ENCODE assay signal across 2 cellular contexts in genomic region chr6:13339863-13340635, GRCh38.
TF ChIP-seq lines count a peak whose summit lies in the region.

No MANE protein-coding gene starts in this region.

TF ChIP-seq in IMR-90, 13 proteins besides CTCF, POLR2A, EP300 and RAD21:
- TF ChIP-seq RFX5 (IDR thresholded peaks at IDR 0.05; ENCODE audit: low read depth, low read length) (no peak), NFE2L2 (IDR thresholded peaks at IDR 0.05; ENCODE audit: low read depth, low read length) (no peak), MAFK (IDR thresholded peaks at IDR 0.05; ENCODE audit: low read depth, low read length) (no peak), RCOR1 (IDR thresholded peaks at IDR 0.05; ENCODE audit: insufficient replicate concordance, low read length) (no peak), BHLHE40 (IDR thresholded peaks at IDR 0.05; ENCODE audit: low read depth, low read length) (no peak), MXI1 (IDR thresholded peaks at IDR 0.05; ENCODE audit: borderline replicate concordance, low read depth, low read length) (no peak), FOS (IDR thresholded peaks at IDR 0.05; ENCODE audit: low read depth, low read length) (no peak), CEBPB (IDR thresholded peaks at IDR 0.05; ENCODE audit: low read depth, low read length) (no peak)
- TF ChIP-seq, protein P1, sequence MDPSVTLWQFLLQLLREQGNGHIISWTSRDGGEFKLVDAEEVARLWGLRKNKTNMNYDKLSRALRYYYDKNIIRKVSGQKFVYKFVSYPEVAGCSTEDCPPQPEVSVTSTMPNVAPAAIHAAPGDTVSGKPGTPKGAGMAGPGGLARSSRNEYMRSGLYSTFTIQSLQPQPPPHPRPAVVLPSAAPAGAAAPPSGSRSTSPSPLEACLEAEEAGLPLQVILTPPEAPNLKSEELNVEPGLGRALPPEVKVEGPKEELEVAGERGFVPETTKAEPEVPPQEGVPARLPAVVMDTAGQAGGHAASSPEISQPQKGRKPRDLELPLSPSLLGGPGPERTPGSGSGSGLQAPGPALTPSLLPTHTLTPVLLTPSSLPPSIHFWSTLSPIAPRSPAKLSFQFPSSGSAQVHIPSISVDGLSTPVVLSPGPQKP (IDR thresholded peaks at IDR 0.05; ENCODE audit: borderline replicate concordance, low read depth, low read length), result no peak
- TF ChIP-seq, protein P2, sequence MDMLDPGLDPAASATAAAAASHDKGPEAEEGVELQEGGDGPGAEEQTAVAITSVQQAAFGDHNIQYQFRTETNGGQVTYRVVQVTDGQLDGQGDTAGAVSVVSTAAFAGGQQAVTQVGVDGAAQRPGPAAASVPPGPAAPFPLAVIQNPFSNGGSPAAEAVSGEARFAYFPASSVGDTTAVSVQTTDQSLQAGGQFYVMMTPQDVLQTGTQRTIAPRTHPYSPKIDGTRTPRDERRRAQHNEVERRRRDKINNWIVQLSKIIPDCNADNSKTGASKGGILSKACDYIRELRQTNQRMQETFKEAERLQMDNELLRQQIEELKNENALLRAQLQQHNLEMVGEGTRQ (IDR thresholded peaks at IDR 0.05; ENCODE audit: low read depth, low read length), result no peak

TF ChIP-seq in GM12878, 131 proteins besides CTCF, POLR2A, EP300 and RAD21:
- TF ChIP-seq ZBED1 (IDR thresholded peaks at IDR 0.05; ENCODE audit: borderline replicate concordance) (no peak), DPF2 (IDR thresholded peaks at IDR 0.05) (no peak), RB1 (IDR thresholded peaks at IDR 0.05; ENCODE audit: borderline replicate concordance) (no peak), MYB (IDR thresholded peaks at IDR 0.05; ENCODE audit: borderline replicate concordance, low read depth, low read length) (no peak), PAX5 (IDR thresholded peaks at IDR 0.05; ENCODE audit: borderline replicate concordance, low read depth, low read length) (no peak), MAX (IDR thresholded peaks at IDR 0.05; ENCODE audit: low read depth, low read length) (no peak), RBBP5 (conservative IDR thresholded peaks at IDR 0.05) (no peak), POU2F2 (IDR thresholded peaks at IDR 0.05; ENCODE audit: borderline replicate concordance, low read depth, low read length) (no peak), SP1 (IDR thresholded peaks at IDR 0.05; ENCODE audit: low read depth, low read length) (no peak), SIX5 (IDR thresholded peaks at IDR 0.05; ENCODE audit: low read depth, low read length, severe bottlenecking) (no peak), NR2F1 (conservative IDR thresholded peaks at IDR 0.05) (no peak)
- TF ChIP-seq, protein P3, sequence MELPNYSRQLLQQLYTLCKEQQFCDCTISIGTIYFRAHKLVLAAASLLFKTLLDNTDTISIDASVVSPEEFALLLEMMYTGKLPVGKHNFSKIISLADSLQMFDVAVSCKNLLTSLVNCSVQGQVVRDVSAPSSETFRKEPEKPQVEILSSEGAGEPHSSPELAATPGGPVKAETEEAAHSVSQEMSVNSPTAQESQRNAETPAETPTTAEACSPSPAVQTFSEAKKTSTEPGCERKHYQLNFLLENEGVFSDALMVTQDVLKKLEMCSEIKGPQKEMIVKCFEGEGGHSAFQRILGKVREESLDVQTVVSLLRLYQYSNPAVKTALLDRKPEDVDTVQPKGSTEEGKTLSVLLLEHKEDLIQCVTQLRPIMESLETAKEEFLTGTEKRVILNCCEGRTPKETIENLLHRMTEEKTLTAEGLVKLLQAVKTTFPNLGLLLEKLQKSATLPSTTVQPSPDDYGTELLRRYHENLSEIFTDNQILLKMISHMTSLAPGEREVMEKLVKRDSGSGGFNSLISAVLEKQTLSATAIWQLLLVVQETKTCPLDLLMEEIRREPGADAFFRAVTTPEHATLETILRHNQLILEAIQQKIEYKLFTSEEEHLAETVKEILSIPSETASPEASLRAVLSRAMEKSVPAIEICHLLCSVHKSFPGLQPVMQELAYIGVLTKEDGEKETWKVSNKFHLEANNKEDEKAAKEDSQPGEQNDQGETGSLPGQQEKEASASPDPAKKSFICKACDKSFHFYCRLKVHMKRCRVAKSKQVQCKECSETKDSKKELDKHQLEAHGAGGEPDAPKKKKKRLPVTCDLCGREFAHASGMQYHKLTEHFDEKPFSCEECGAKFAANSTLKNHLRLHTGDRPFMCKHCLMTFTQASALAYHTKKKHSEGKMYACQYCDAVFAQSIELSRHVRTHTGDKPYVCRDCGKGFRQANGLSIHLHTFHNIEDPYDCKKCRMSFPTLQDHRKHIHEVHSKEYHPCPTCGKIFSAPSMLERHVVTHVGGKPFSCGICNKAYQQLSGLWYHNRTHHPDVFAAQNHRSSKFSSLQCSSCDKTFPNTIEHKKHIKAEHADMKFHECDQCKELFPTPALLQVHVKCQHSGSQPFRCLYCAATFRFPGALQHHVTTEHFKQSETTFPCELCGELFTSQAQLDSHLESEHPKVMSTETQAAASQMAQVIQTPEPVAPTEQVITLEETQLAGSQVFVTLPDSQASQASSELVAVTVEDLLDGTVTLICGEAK (IDR thresholded peaks at IDR 0.05; ENCODE audit: borderline replicate concordance), result no peak
